32 cellular contexts compared by ENCODE assay signal in the genomic region with DNA sequence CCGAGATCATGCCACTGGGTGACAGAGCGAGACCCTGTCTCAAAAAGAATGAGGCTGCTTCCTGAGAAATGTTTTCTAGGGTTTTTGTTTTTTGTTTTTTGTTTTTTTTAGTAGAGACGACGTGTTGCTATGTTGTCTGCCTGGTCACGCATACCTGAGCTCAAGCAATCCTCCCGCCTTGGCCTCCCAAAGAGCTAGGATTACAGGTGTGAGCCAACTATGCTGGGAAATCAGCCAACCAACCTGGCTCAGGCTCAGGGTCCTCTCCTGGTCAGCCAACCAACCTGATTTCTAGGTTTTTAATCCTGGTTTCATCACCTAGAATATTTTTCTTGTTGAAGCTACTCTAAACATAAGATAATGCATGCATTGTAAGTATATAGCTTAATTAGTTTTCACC. TPM values are rescaled to one million over a fixed set of nuclear protein-coding genes. Genes with fewer than 3 reads are reported as not detected.
"Had no signal": no experiment of that assay in that cellular context is flagged by ENCODE, and none has a peak within 500 bp of the region (broad histone marks: within the 10 kb centered on the region; RNA-seq: fewer than 3 reads in every experiment).

No MANE protein-coding gene starts in this region.

- H3K4me3 Mint-ChIP-seq: activated CD4-positive, alpha-beta memory T cell treated with anti-CD3 and anti-CD28 coated beads, Interleukin-2, amount 10 ng/mL, durations not matched to agents 7 days and 5 days; activated CD4-positive, alpha-beta T cell treated with anti-CD3 and anti-CD28 coated beads, Interleukin-2, amount 10 ng/mL, durations not matched to agents 24 days and 14 days; activated naive CD4-positive, alpha-beta T cell treated with anti-CD3 and anti-CD28 coated beads, Interleukin-2, amount 10 ng/mL, durations not matched to agents 7 days and 5 days; activated naive CD8-positive, alpha-beta T cell treated with anti-CD3 and anti-CD28 coated beads, Interleukin-2, amount 10 ng/mL, durations not matched to agents 7 days and 5 days; activated T-cell treated with anti-CD3 and anti-CD28 coated beads, Interleukin-2, amount 50 U/mL, for 24 hours; naive B cell; stimulated activated naive B cell treated with anti-CD40 and anti-IgM and Interleukin-4, amounts not matched to agents 10 μg/mL and 1 μg/mL and 100 μg/mL, for 72 hours; T-helper 17 cell had no signal

- H3K4me1 Mint-ChIP-seq: activated naive CD8-positive, alpha-beta T cell treated with anti-CD3 and anti-CD28 coated beads, Interleukin-2, amount 10 ng/mL, durations not matched to agents 7 days and 5 days had no signal

- H3K27ac Mint-ChIP-seq: activated CD4-positive, alpha-beta memory T cell treated with anti-CD3 and anti-CD28 coated beads, Interleukin-2, amount 10 ng/mL, durations not matched to agents 7 days and 5 days; activated CD4-positive, alpha-beta T cell treated with anti-CD3 and anti-CD28 coated beads, Interleukin-2, amount 10 ng/mL, durations not matched to agents 24 days and 14 days; activated naive CD4-positive, alpha-beta T cell treated with anti-CD3 and anti-CD28 coated beads, Interleukin-2, amount 10 ng/mL, durations not matched to agents 7 days and 5 days; activated naive CD8-positive, alpha-beta T cell treated with anti-CD3 and anti-CD28 coated beads, Interleukin-2, amount 10 ng/mL, durations not matched to agents 7 days and 5 days; activated T-cell treated with anti-CD3 and anti-CD28 coated beads, Interleukin-2, amount 50 U/mL, for 24 hours; naive B cell; stimulated activated naive B cell treated with anti-CD40 and anti-IgM and Interleukin-4, amounts not matched to agents 10 μg/mL and 1 μg/mL and 100 μg/mL, for 72 hours; T-helper 17 cell had no signal

- H3K27me3 Mint-ChIP-seq: activated CD4-positive, alpha-beta memory T cell treated with anti-CD3 and anti-CD28 coated beads, Interleukin-2, amount 10 ng/mL, durations not matched to agents 7 days and 5 days; activated CD4-positive, alpha-beta T cell treated with anti-CD3 and anti-CD28 coated beads, Interleukin-2, amount 10 ng/mL, durations not matched to agents 24 days and 14 days; activated naive CD4-positive, alpha-beta T cell treated with anti-CD3 and anti-CD28 coated beads, Interleukin-2, amount 10 ng/mL, durations not matched to agents 7 days and 5 days; activated naive CD8-positive, alpha-beta T cell treated with anti-CD3 and anti-CD28 coated beads, Interleukin-2, amount 10 ng/mL, durations not matched to agents 7 days and 5 days; activated T-cell treated with anti-CD3 and anti-CD28 coated beads, Interleukin-2, amount 50 U/mL, for 24 hours; naive B cell; stimulated activated naive B cell treated with anti-CD40 and anti-IgM and Interleukin-4, amounts not matched to agents 10 μg/mL and 1 μg/mL and 100 μg/mL, for 72 hours; T-helper 17 cell had no signal

- DNase-seq: activated CD4-positive, alpha-beta memory T cell treated with anti-CD3 and anti-CD28 coated beads, Interleukin-2, amount 10 ng/mL, durations not matched to agents 7 days and 5 days; activated CD4-positive, alpha-beta T cell treated with anti-CD3 and anti-CD28 coated beads, Interleukin-2, amount 10 ng/mL, durations not matched to agents 24 days and 14 days; activated CD4-positive, CD25-positive, alpha-beta regulatory T cell treated with anti-CD3 and anti-CD28 coated beads, Interleukin-2, amount 50 U/mL, for 72 hours; activated CD8-positive, alpha-beta memory T cell treated with anti-CD3 and anti-CD28 coated beads, Interleukin-2, amount 50 U/mL, for 48 hours; activated gamma-delta T cell; activated naive CD4-positive, alpha-beta T cell treated with anti-CD3 and anti-CD28 coated beads, Interleukin-2, amount 10 ng/mL, durations not matched to agents 7 days and 5 days; activated naive CD8-positive, alpha-beta T cell treated with anti-CD3 and anti-CD28 coated beads, Interleukin-2, amount 10 ng/mL, durations not matched to agents 7 days and 5 days; activated T-cell treated with anti-CD3 and anti-CD28 coated beads, Interleukin-2, amount 50 U/mL, for 24 hours; central memory CD4-positive, alpha-beta T cell; dermis blood vessel endothelial cell; effector CD4-positive, alpha-beta T cell; esophagus squamous epithelium; foreskin melanocyte; heart right ventricle; left ventricle myocardium superior; naive B cell; nucleus accumbens; stimulated activated CD4-positive, alpha-beta T cell treated with anti-CD3 and anti-CD28 coated beads, Interleukin-15, amount 100 ng/mL, for 24 hours; stimulated activated CD4-positive, alpha-beta T cell treated with anti-CD3 and anti-CD28 coated beads, Interleukin-2, amount 100 ng/mL, for 24 hours; stimulated activated naive B cell treated with anti-CD40 and anti-IgM and Interleukin-4, amounts not matched to agents 10 μg/mL and 1 μg/mL and 100 μg/mL, for 72 hours; stomach; T-helper 17 cell; T1000; tibial artery had no signal

- H3K9me3 ChIP-seq: esophagus squamous epithelium, pancreas, prostate gland, right atrium auricular region, stomach, tibial artery had no signal

- H3K4me3 ChIP-seq: esophagus squamous epithelium, heart right ventricle, pancreas, prostate gland, right atrium auricular region, stomach, tibial artery had no signal

- FAIRE-seq: colon, pancreas had no signal

- H3K4me1 ChIP-seq: esophagus squamous epithelium, prostate gland, right atrium auricular region had no signal

- H3K27ac ChIP-seq: epithelial cell of prostate, esophagus squamous epithelium, heart right ventricle, pancreas, prostate gland, right atrium auricular region, stomach, tibial artery had no signal

- H3K9me3 Mint-ChIP-seq: activated CD4-positive, alpha-beta memory T cell treated with anti-CD3 and anti-CD28 coated beads, Interleukin-2, amount 10 ng/mL, durations not matched to agents 7 days and 5 days; activated CD4-positive, alpha-beta T cell treated with anti-CD3 and anti-CD28 coated beads, Interleukin-2, amount 10 ng/mL, durations not matched to agents 24 days and 14 days; activated naive CD4-positive, alpha-beta T cell treated with anti-CD3 and anti-CD28 coated beads, Interleukin-2, amount 10 ng/mL, durations not matched to agents 7 days and 5 days; activated naive CD8-positive, alpha-beta T cell treated with anti-CD3 and anti-CD28 coated beads, Interleukin-2, amount 10 ng/mL, durations not matched to agents 7 days and 5 days; activated T-cell treated with anti-CD3 and anti-CD28 coated beads, Interleukin-2, amount 50 U/mL, for 24 hours; naive B cell; stimulated activated naive B cell treated with anti-CD40 and anti-IgM and Interleukin-4, amounts not matched to agents 10 μg/mL and 1 μg/mL and 100 μg/mL, for 72 hours had no signal

- H3K27me3 ChIP-seq: esophagus squamous epithelium, heart right ventricle, pancreas, right atrium auricular region, stomach, tibial artery had no signal

RNA-seq across cellular contexts. Expression of gene C5AR2, which starts 24.9 kb away (rescaled TPM):
- total RNA-seq: activated CD4-positive, alpha-beta T cell treated with anti-CD3 and anti-CD28 coated beads, Interleukin-2, amount 10 ng/mL, durations not matched to agents 24 days and 14 days; kidney epithelial cell had no signal

RNA-seq across cellular contexts. Expression of gene C5AR1, which starts 47.2 kb away (rescaled TPM):
- total RNA-seq: activated CD4-positive, alpha-beta memory T cell treated with anti-CD3 and anti-CD28 coated beads, Interleukin-2, amount 10 ng/mL, durations not matched to agents 7 days and 5 days; dermis blood vessel endothelial cell; glomerular endothelial cell; kidney epithelial cell; lung microvascular endothelial cell had no signal
